26 cellular contexts compared by ENCODE assay signal in genomic region chr16:64745275-64745674, GRCh38.
"Had no signal": no experiment of that assay in that cellular context is flagged by ENCODE, and none has a peak within 500 bp of the region (broad histone marks: within the 10 kb centered on the region; RNA-seq: fewer than 3 reads in every experiment).

No MANE protein-coding gene starts in this region.

- H3K4me1 Mint-ChIP-seq: endodermal cell, immature natural killer cell, naive B cell had no signal

- H3K27me3 ChIP-seq: dorsolateral prefrontal cortex, esophagus squamous epithelium, gastrocnemius medialis, heart left ventricle, hepatocyte, left lung had no signal

- H3K9me3 Mint-ChIP-seq: endodermal cell, mesothelial cell of epicardium had no signal

- H3K27ac Mint-ChIP-seq: endodermal cell, immature natural killer cell, mesothelial cell of epicardium, naive B cell had no signal

- H3K4me2 ChIP-seq: hepatocyte had no signal

- H3K4me3 ChIP-seq: coronary artery, dorsolateral prefrontal cortex, esophagus squamous epithelium, gastrocnemius medialis, heart left ventricle, hepatocyte, left lung, lower lobe of right lung, mucosa of descending colon had no signal

- H2AFZ ChIP-seq: hepatocyte had no signal

- DNase-seq: dermis blood vessel endothelial cell; dorsolateral prefrontal cortex; effector CD4-positive, alpha-beta T cell; effector memory CD4-positive, alpha-beta T cell; endodermal cell; erythroblast; esophagus squamous epithelium; foreskin fibroblast; gastrocnemius medialis; heart left ventricle; hypothalamus; immature natural killer cell; islet precursor cell; kidney; kidney glomerular epithelial cell; left colon; left lung; left ventricle myocardium superior; lower lobe of right lung; mucosa of descending colon; naive B cell had no signal

- H3K27me3 Mint-ChIP-seq: naive B cell had no signal

- H3K36me3 Mint-ChIP-seq: mesothelial cell of epicardium, naive B cell had no signal

- H3K9me3 ChIP-seq: esophagus squamous epithelium, gastrocnemius medialis, heart left ventricle, left lung, lower lobe of right lung, mucosa of descending colon had no signal

- ATAC-seq: esophagus mucosa, gastrocnemius medialis, heart left ventricle, left colon, left lung, left ventricle myocardium superior, lower lobe of right lung, mucosa of descending colon had no signal

- H3K4me1 ChIP-seq: esophagus squamous epithelium, gastrocnemius medialis, heart left ventricle, left lung, lower lobe of right lung had no signal

- H3K27ac ChIP-seq: coronary artery, dorsolateral prefrontal cortex, epithelial cell of prostate, esophagus squamous epithelium, gastrocnemius medialis, heart left ventricle, left lung, lower lobe of right lung had no signal

- H3K36me3 ChIP-seq: esophagus squamous epithelium, gastrocnemius medialis, heart left ventricle, left lung, lower lobe of right lung had no signal

- H3K4me3 Mint-ChIP-seq: endodermal cell, immature natural killer cell, mesothelial cell of epicardium, naive B cell had no signal

- H3K79me2 ChIP-seq: hepatocyte had no signal
